8 cellular contexts compared by ENCODE assay signal in genomic region chr1:44673675-44674112, GRCh38. TPM values are rescaled to one million over a fixed set of nuclear protein-coding genes. Genes with fewer than 3 reads are reported as not detected.
DNase-seq lines count a peak whose midpoint lies in the region; ATAC-seq, FAIRE-seq and TF ChIP-seq lines count a peak whose summit lies in the region.

No MANE protein-coding gene starts in this region.

- no peak overlapping the region; the same call in none of the 2 replicates for H3K27ac Mint-ChIP-seq in GM23338
- peak overlapping the region; percentile 89 for H3K27ac Mint-ChIP-seq in T-helper 17 cell

- ATAC-seq in GM23338 (peak; percentile 11), T-helper 17 cell (no peak), heart left ventricle (peak in 2 of 4 donors; percentile 0 to 1)

- 0 to 1% (median 0%) methylated on average over 14 to 16 of the region's 16 CpGs for WGBS in heart left ventricle, 4 donors

- no peaks in the 10 kb centered on the region; the same call in 1 of the 2 replicates for H4K20me1 ChIP-seq in GM23338 (replicated peaks; ENCODE audit: insufficient read depth)

- no peaks in the 10 kb centered on the region for H3K79me2 ChIP-seq in GM23338 (replicated peaks; ENCODE audit: insufficient read depth)

- H3K27me3 Mint-ChIP-seq in GM23338 (ENCODE audit: insufficient read depth, low read depth, poor library complexity), result peaks cover 8% of the 10 kb centered on the region
- H3K27me3 Mint-ChIP-seq in T-helper 17 cell, result no peaks in the 10 kb centered on the region

- 0 out of 2 replicates have a peak, but pooled peaks cover 6% of the 10 kb centered on the region for H3F3A ChIP-seq in GM23338 (replicated peaks; ENCODE audit: low read depth)

- peak in 1 of 2 donors; percentile 27 for TF ChIP-seq POLR2A in heart left ventricle (IDR thresholded peaks at IDR 0.05)

- peak overlapping the region; percentile 70 for H3K27ac ChIP-seq in C4-2B
- peak overlapping the region; percentile 74; the same call in 1 of the 2 replicates for H3K27ac ChIP-seq in GM23338 (ENCODE audit: low read depth)
- H3K27ac ChIP-seq in heart left ventricle, result peak overlapping the region; percentile 81 to 98 (median 96)
- H3K27ac ChIP-seq in skeletal muscle tissue (ENCODE audit: low read depth, low read length), result peak overlapping the region; percentile 97

- H3K4me1 ChIP-seq in GM23338 (ENCODE audit: insufficient read depth) (peaks cover 24% of the 10 kb centered on the region), heart left ventricle (peaks cover 0 to 70% (median 21%) of the 10 kb centered on the region in 12 donors), skeletal muscle tissue (ENCODE audit: control insufficient read depth in 3 of 3, insufficient read depth in 3 of 3, low read length in 3 of 3) (peaks cover 28 to 60% (median 36%) of the 10 kb centered on the region in 3 donors)

- H3K36me3 Mint-ChIP-seq in GM23338 (ENCODE audit: low read depth) (no peaks in the 10 kb centered on the region), T-helper 17 cell (ENCODE audit: low read depth) (no peaks in the 10 kb centered on the region)

- intact Hi-C loops in heart left ventricle (cut with DNase I), result loop anchor here in 1 of 10 donors (10.0 kb wide), 1 partner anchor 61 kb away; the partner anchor contains the start of genes KIF2C and RNU5D-1

- H3K9me3 ChIP-seq in T-helper 17 cell (ENCODE audit: control insufficient read depth, low read length, poor library complexity, severe bottlenecking) (no peaks in the 10 kb centered on the region), heart left ventricle (no peaks in the 10 kb centered on the region), skeletal muscle tissue (ENCODE audit: control insufficient read depth in 3 of 3, low read length in 3 of 3) (no peaks in the 10 kb centered on the region)

- TF ChIP-seq CTCF in C4-2B (conservative IDR thresholded peaks at IDR 0.05) (no peak), GM23338 (conservative IDR thresholded peaks at IDR 0.05; ENCODE audit: low read depth in 2 of 2) (no peak), heart left ventricle (IDR thresholded peaks at IDR 0.05) (no peak)

- DNase-seq in GM23338 (ENCODE audit: low spot score) (no peak), T-helper 17 cell (no peak), heart left ventricle (no peak), GM19239 (ENCODE audit: insufficient read length, low spot score) (no peak), NCI-H524 treated with DMSO at 0.1 percent for 48 hours (lab: John Stamatoyannopoulos, UW) (no peak)
- DNase-seq in stimulated activated CD4-positive, alpha-beta T cell treated with anti-CD3 and anti-CD28 coated beads, Interleukin-12 subunit alpha, Interleukin-12 subunit beta, amount 100 ng/mL, for 4 hours, result no peak

- peak overlapping the region; percentile 97; the same call in 1 of the 2 replicates for H2AFZ ChIP-seq in GM23338

- H3K9ac ChIP-seq in skeletal muscle tissue (ENCODE audit: low read depth in 1 of 3, low read length in 3 of 3), result peak overlapping the region; percentile 76 to 94 (median 93)

- peak overlapping the region; percentile 93 for H3K4me2 ChIP-seq in GM23338

- no peaks in the 10 kb centered on the region for H3K9me3 Mint-ChIP-seq in GM23338

- H3K4me3 Mint-ChIP-seq in GM23338 (peak overlapping the region; percentile 86), T-helper 17 cell (peak overlapping the region; percentile 91)

- no peaks in the 10 kb centered on the region for H3K36me3 ChIP-seq in GM23338 (ENCODE audit: insufficient read depth)
- H3K36me3 ChIP-seq in heart left ventricle, result peaks cover 0 to 6% (median 0%) of the 10 kb centered on the region in 9 donors
- no peaks in the 10 kb centered on the region for H3K36me3 ChIP-seq in skeletal muscle tissue (ENCODE audit: control insufficient read depth in 3 of 3, insufficient read depth in 3 of 3, low read length in 3 of 3)

- peak overlapping the region; percentile 96 for H3K4me3 ChIP-seq in GM23338
- H3K4me3 ChIP-seq in heart left ventricle, result peak overlapping the region; percentile 30 to 85 (median 68)
- peak overlapping the region; percentile 82 to 94 (median 93) for H3K4me3 ChIP-seq in skeletal muscle tissue (ENCODE audit: low read length in 3 of 3)

- H3K9me2 ChIP-seq in GM23338 (ENCODE audit: insufficient read depth), result no peaks in the 10 kb centered on the region

- FAIRE-seq in GM19239 (lab: Jason Lieb, UNC), result no peak

- peaks cover 17% of the 10 kb centered on the region for H3K4me1 Mint-ChIP-seq in GM23338
- peaks cover 12% of the 10 kb centered on the region for H3K4me1 Mint-ChIP-seq in T-helper 17 cell

- H3K27me3 ChIP-seq in GM23338 (ENCODE audit: insufficient read depth), result no peaks in the 10 kb centered on the region
- no peaks in the 10 kb centered on the region for H3K27me3 ChIP-seq in heart left ventricle
- no peaks in the 10 kb centered on the region for H3K27me3 ChIP-seq in skeletal muscle tissue (ENCODE audit: control insufficient read depth in 3 of 3, insufficient read depth in 3 of 3, low read length in 3 of 3)

TF ChIP-seq in GM23338, 12 proteins besides CTCF, POLR2A, EP300 and RAD21:
- no peak for TF ChIP-seq REST (IDR thresholded peaks at IDR 0.05; ENCODE audit: unreplicated experiment)
- TF ChIP-seq JUNB (IDR thresholded peaks at IDR 0.05; ENCODE audit: unreplicated experiment), result no peak
- no peak for TF ChIP-seq ETS1 (IDR thresholded peaks at IDR 0.05)
- no peak for TF ChIP-seq STAT1 (IDR thresholded peaks at IDR 0.05; ENCODE audit: unreplicated experiment)
TF ChIP-seq in GM23338: peak in this region for 0.

RNA-seq across cellular contexts. Expression of gene TMEM53, which starts 0.6 kb away (rescaled TPM):
- total RNA-seq in GM23338 (2014; rRNA removed; shearing (Covaris generic)), result 4.3 and 20.8 TPM in 2 replicates
- polyA plus RNA-seq in GM23338 (2016; fragmentation: Nextera tagmentation; extraction: Ambion mirVana) (10.6 and 15.4 TPM in 2 replicates), heart left ventricle (10 to 100 TPM in 1 of 2 donors, 1 to 10 TPM in 1; 8.6 to 20.0 TPM)
- total RNA-seq in T-helper 17 cell (1 to 10 TPM; 2.6 to 2.8 TPM), heart left ventricle (10 to 100 TPM in 6 of 9 donors, 1 to 10 TPM in 3; 8.5 to 18.1 (median 12.5) TPM), skeletal muscle tissue (3.1 TPM)

RNA-seq across cellular contexts. Expression of gene ARMH1, which starts 0.8 kb away (rescaled TPM):
- total RNA-seq in GM23338 (2014; rRNA removed; shearing (Covaris generic)), result 0.31 and 0.62 TPM in 2 replicates
- polyA plus RNA-seq in GM23338 (2016; fragmentation: Nextera tagmentation; extraction: Ambion mirVana) (1.0 TPM in 1 of 2 replicates, not detected in the other), heart left ventricle (under 1 TPM; 0.62 to 0.88 TPM)
- total RNA-seq in T-helper 17 cell (10 to 100 TPM; 53.0 to 56.8 TPM), heart left ventricle (1 to 10 TPM in 2 of 9 donors, under 1 TPM in 4, not detected in 3; 0.33 to 9.9 (median 0.64) TPM), skeletal muscle tissue (0.52 TPM)

RNA-seq across cellular contexts. Expression of gene RNU5D-1, which starts 57.3 kb away (rescaled TPM):
- not detected in 2 replicates for total RNA-seq in GM23338 (2014; rRNA removed; shearing (Covaris generic))
- polyA plus RNA-seq in GM23338 (2016; fragmentation: Nextera tagmentation; extraction: Ambion mirVana) (not detected in 2 replicates), heart left ventricle (not detected)
- total RNA-seq in T-helper 17 cell (not detected), heart left ventricle (not detected), skeletal muscle tissue (not detected)

Comparison
In these comparisons a context has a peak if more than half of its experiments do, and no peak if none do; other contexts are left out.
1. RNA of gene ARMH1, which starts 0.8 kb away (total RNA-seq): 53.0 to 56.8 TPM in T-helper 17 cell; 0.52 TPM in skeletal muscle tissue (single experiment), 0.33 to 9.9 TPM in heart left ventricle and 0.31 to 0.62 TPM in GM23338; every median in the first group is over 4 times any median in the second.
2. Peak in every context shown above with its lines, with median percentiles within 50 percentile points of each other: H3K27ac ChIP-seq and H3K4me3 ChIP-seq.